Comparison of ENCODE assay signal across 12 cellular contexts in genomic region chrX:65607070-65607742, GRCh38.
DNase-seq lines count a peak whose midpoint lies in the region; ATAC-seq, FAIRE-seq and TF ChIP-seq lines count a peak whose summit lies in the region.
"Had no signal": no experiment of that assay in that cellular context is flagged by ENCODE, and none has a peak within 500 bp of the region (broad histone marks: within the 10 kb centered on the region; RNA-seq: fewer than 3 reads in every experiment).

No MANE protein-coding gene starts in this region.

- peaks cover 6% of the 10 kb centered on the region for H3K9me1 ChIP-seq in IMR-90 (ENCODE audit: insufficient read depth, low read length)

- H3K56ac ChIP-seq in IMR-90 (ENCODE audit: extremely low read depth, insufficient read depth, low read length), result no peak overlapping the region

- peaks cover 3 to 7% of the 10 kb centered on the region in 2 experiments; a peak in 1 of 4 replicates for H3K79me1 ChIP-seq in IMR-90 (ENCODE audit: low read depth in 1 of 2, low read length in 2 of 2)

- no peak overlapping the region; the same call in 1 of the 2 replicates for H4K91ac ChIP-seq in IMR-90 (ENCODE audit: insufficient read depth, low read depth, low read length)

- in situ Hi-C loops in IMR-90 (cut with MboI; ENCODE audit: low sequenced_read_pairs), result no loop called here

- dilution Hi-C loops in IMR-90 (cut with HindIII; ENCODE audit: low sequenced_read_pairs, unreplicated experiment), result no loop called here

- no peaks in the 10 kb centered on the region for H3K9me3 Mint-ChIP-seq in astrocyte (ENCODE audit: unreplicated experiment)

- H4K5ac ChIP-seq in IMR-90 (ENCODE audit: low read depth, low read length), result no peak overlapping the region

- intact Hi-C loops in IMR-90 (cut with micrococcal nuclease), result no loop called here

- no peak for TF ChIP-seq CTCF in IMR-90 (conservative IDR thresholded peaks at IDR 0.05; ENCODE audit: low read depth, low read length)
- no peak for TF ChIP-seq CTCF in astrocyte (IDR thresholded peaks at IDR 0.05; ENCODE audit: insufficient read depth, low read depth, low read length)

- H3K27me3 Mint-ChIP-seq in astrocyte (ENCODE audit: low read depth, unreplicated experiment), result no peaks in the 10 kb centered on the region

- no peak for TF ChIP-seq POLR2A in IMR-90 (IDR thresholded peaks at IDR 0.05; ENCODE audit: low read depth, low read length)

- no peak overlapping the region for H2AK5ac ChIP-seq in IMR-90 (ENCODE audit: low read depth, low read length)

- no peaks in the 10 kb centered on the region for H3K79me2 ChIP-seq in astrocyte (ENCODE audit: insufficient read depth, low read length)

- no peak overlapping the region for H2BK5ac ChIP-seq in IMR-90 (ENCODE audit: low read depth, low read length, poor library complexity, severe bottlenecking)

- H3K23ac ChIP-seq in IMR-90 (ENCODE audit: low read depth, low read length), result no peak overlapping the region

- BruUV-seq in IMR-90 (replicated peaks; lab: Mats Ljungman, UMichigan), result no TSS peak

- no CpG with 5 or more reads among the region's 3 CpGs for WGBS in IMR-90 (ENCODE audit: extremely low coverage in 2 of 2, insufficient read length in 1 of 2), 2 experiments

- no peak overlapping the region for H3K18ac ChIP-seq in IMR-90 (ENCODE audit: low read depth, low read length)

- peaks cover 33 to 62% (median 57%) of the 10 kb centered on the region in 11 experiments for H3K27me3 ChIP-seq in BLaER1 treated with 17β-estradiol and CSF1 and Interleukin-3, amounts not matched to agents 10 nM and 100 nM
- H3K27me3 ChIP-seq in IMR-90 (ENCODE audit: control insufficient read depth, insufficient read depth, low read length) (no peaks in the 10 kb centered on the region), astrocyte (ENCODE audit: insufficient read depth, low read length) (no peaks in the 10 kb centered on the region)
- H3K27me3 ChIP-seq: stomach had no signal

- ATAC-seq in GM18870 (IDR thresholded peaks at IDR 0.05; ENCODE audit: unreplicated experiment), result peak; percentile 83
- ATAC-seq in IMR-90 (ENCODE audit: low read depth), result peak; percentile 10; the same call in 1 of the 2 replicates
- ATAC-seq: HepG2 had no signal

- no peak overlapping the region for H3K9ac ChIP-seq in BLaER1 treated with 17β-estradiol and CSF1 and Interleukin-3, amounts not matched to agents 10 nM and 100 nM
- no peak overlapping the region for H3K9ac ChIP-seq in IMR-90 (ENCODE audit: low read depth, low read length)
- no peak overlapping the region for H3K9ac ChIP-seq in astrocyte (ENCODE audit: low read length)

- H3K4me1 Mint-ChIP-seq in astrocyte (ENCODE audit: low read depth, unreplicated experiment), result peaks cover 5% of the 10 kb centered on the region

- DNase-seq in IMR-90, result peak; percentile 42
- peak; percentile 11 for DNase-seq in astrocyte (ENCODE audit: low read depth)
- no peak for DNase-seq in frontal cortex (ENCODE audit: low spot score in 2 of 2)
- no peak for DNase-seq in ureter (ENCODE audit: low spot score)
- DNase-seq in NCI-H1694 treated with DMSO at 0.1 percent for 48 hours (lab: John Stamatoyannopoulos, UW), result no peak
- no peak for DNase-seq in SK-N-DZ (ENCODE audit: low spot score)
- DNase-seq: lower lobe of right lung, SHP77 treated with DMSO at 0.1 percent for 48 hours, stomach had no signal

- FAIRE-seq in astrocyte (lab: Jason Lieb, UNC) (peak; percentile 99), frontal cortex (lab: Jason Lieb, UNC) (no peak)
- FAIRE-seq: HepG2 had no signal

- no peak overlapping the region for H3K4me3 ChIP-seq in BLaER1 treated with 17β-estradiol and CSF1 and Interleukin-3, amounts not matched to agents 10 nM and 100 nM
- no peak overlapping the region for H3K4me3 ChIP-seq in IMR-90 (ENCODE audit: insufficient read depth, low read depth, low read length)
- H3K4me3 ChIP-seq in astrocyte (ENCODE audit: insufficient read depth, low read depth, low read length), result no peak overlapping the region
- H3K4me3 ChIP-seq: lower lobe of right lung, stomach had no signal

- no peak overlapping the region for H4K8ac ChIP-seq in IMR-90 (ENCODE audit: low read depth in 2 of 2, low read length in 2 of 2)

- TF ChIP-seq RAD21 in IMR-90 (IDR thresholded peaks at IDR 0.05; ENCODE audit: low read length), result no peak

- peak overlapping the region in 4 of 11 experiments; percentile 24 to 60 (median 46); a peak in 6 of 22 replicates for H3K4me2 ChIP-seq in BLaER1 treated with 17β-estradiol and CSF1 and Interleukin-3, amounts not matched to agents 10 nM and 100 nM
- H3K4me2 ChIP-seq in IMR-90 (ENCODE audit: low read depth, low read length), result no peak overlapping the region
- no peak overlapping the region for H3K4me2 ChIP-seq in astrocyte (ENCODE audit: low read length)

- peak overlapping the region; percentile 63; the same call in 1 of the 2 replicates for H2BK20ac ChIP-seq in IMR-90 (ENCODE audit: low read depth, low read length)

- H3K27ac ChIP-seq in BLaER1 treated with 17β-estradiol and CSF1 and Interleukin-3, amounts not matched to agents 10 nM and 100 nM, result peak overlapping the region in 7 of 11 experiments; percentile 12 to 64 (median 26); a peak in 10 of 22 replicates
- H3K27ac ChIP-seq in IMR-90 (ENCODE audit: insufficient read depth, low read length), result no peak overlapping the region
- H3K27ac ChIP-seq in astrocyte (ENCODE audit: low read depth, low read length), result no peak overlapping the region
- H3K27ac ChIP-seq: lower lobe of right lung, stomach had no signal

- peak overlapping the region; percentile 26 for H3K27ac Mint-ChIP-seq in astrocyte (ENCODE audit: unreplicated experiment)

- H3K36me3 ChIP-seq in BLaER1 treated with 17β-estradiol and CSF1 and Interleukin-3, amounts not matched to agents 10 nM and 100 nM, result no peaks in the 10 kb centered on the region
- H3K36me3 ChIP-seq in IMR-90 (ENCODE audit: control insufficient read depth, insufficient read depth, low read length) (no peaks in the 10 kb centered on the region), astrocyte (ENCODE audit: insufficient read depth, low read length) (no peaks in the 10 kb centered on the region)
- H3K36me3 ChIP-seq: lower lobe of right lung, stomach had no signal

- CTCF ChIA-PET in IMR-90 (lab: Yijun Ruan, JAX), result no interaction called here

- H3K9me3 ChIP-seq in BLaER1 treated with 17β-estradiol and CSF1 and Interleukin-3, amounts not matched to agents 10 nM and 100 nM (replicated peaks in 1 of 11), result peaks cover 0 to 42% (median 4%) of the 10 kb centered on the region in 11 experiments; a peak in 9 of 22 replicates
- H3K9me3 ChIP-seq in IMR-90 (ENCODE audit: control insufficient read depth, insufficient read depth, low read length), result no peaks in the 10 kb centered on the region
- no peaks in the 10 kb centered on the region for H3K9me3 ChIP-seq in astrocyte (ENCODE audit: insufficient read depth, low read depth, low read length)
- H3K9me3 ChIP-seq: lower lobe of right lung, stomach had no signal

- peaks cover 0 to 80% (median 16%) of the 10 kb centered on the region in 10 experiments; a peak in 16 of 20 replicates for H3K4me1 ChIP-seq in BLaER1 treated with 17β-estradiol and CSF1 and Interleukin-3, amounts not matched to agents 10 nM and 100 nM
- H3K4me1 ChIP-seq in IMR-90 (ENCODE audit: control insufficient read depth, insufficient read depth, low read length) (peaks cover 1% of the 10 kb centered on the region; the same call in 1 of the 2 replicates), astrocyte (ENCODE audit: insufficient read depth, low read length) (peaks cover 10% of the 10 kb centered on the region)

- peak overlapping the region; percentile 35; the same call in 1 of the 2 replicates for H3K4ac ChIP-seq in IMR-90 (ENCODE audit: low read depth, low read length)

- no peak overlapping the region for H3K14ac ChIP-seq in IMR-90 (replicated peaks; ENCODE audit: low read depth, low read length)

- H3K4me3 Mint-ChIP-seq in astrocyte (ENCODE audit: unreplicated experiment), result no peak overlapping the region

- H2BK15ac ChIP-seq in IMR-90 (ENCODE audit: low read depth, low read length), result peak overlapping the region; percentile 40; the same call in 1 of the 3 replicates

- no peak overlapping the region for H2AK9ac ChIP-seq in IMR-90 (replicated peaks; ENCODE audit: low read depth, low read length, poor library complexity)

- no peaks in the 10 kb centered on the region for H4K20me1 ChIP-seq in BLaER1 treated with 17β-estradiol and CSF1 and Interleukin-3, amounts not matched to agents 10 nM and 100 nM
- H4K20me1 ChIP-seq in IMR-90 (ENCODE audit: insufficient read depth, low read length), result no peaks in the 10 kb centered on the region
- H4K20me1 ChIP-seq in astrocyte (ENCODE audit: insufficient read depth, low read length), result no peaks in the 10 kb centered on the region

- H2AFZ ChIP-seq in IMR-90 (replicated peaks; ENCODE audit: low read length, poor library complexity), result no peak overlapping the region
- no peak overlapping the region for H2AFZ ChIP-seq in astrocyte (ENCODE audit: low read depth, low read length)

- POLR2A ChIA-PET in IMR-90 (lab: Charles Lee; ENCODE audit: unreplicated experiment), result no interaction called here

- H2BK120ac ChIP-seq in IMR-90 (ENCODE audit: low read depth, low read length), result 0 out of 2 replicates have a peak overlapping the region, but pooled peaks have one; percentile 19

- H3K36me3 Mint-ChIP-seq in astrocyte (ENCODE audit: low read depth, unreplicated experiment), result no peaks in the 10 kb centered on the region

TF ChIP-seq in IMR-90, 13 proteins besides CTCF, POLR2A, EP300 and RAD21:
- TF ChIP-seq MAZ (IDR thresholded peaks at IDR 0.05; ENCODE audit: borderline replicate concordance, low read depth, low read length) (no peak), CHD1 (IDR thresholded peaks at IDR 0.05; ENCODE audit: low read depth, low read length) (no peak), MAFK (IDR thresholded peaks at IDR 0.05; ENCODE audit: low read depth, low read length) (no peak), CEBPB (IDR thresholded peaks at IDR 0.05; ENCODE audit: low read depth, low read length) (no peak), RCOR1 (IDR thresholded peaks at IDR 0.05; ENCODE audit: insufficient replicate concordance, low read length) (no peak), MXI1 (IDR thresholded peaks at IDR 0.05; ENCODE audit: borderline replicate concordance, low read depth, low read length) (no peak), SMC3 (IDR thresholded peaks at IDR 0.05; ENCODE audit: low read depth, low read length) (no peak), BHLHE40 (IDR thresholded peaks at IDR 0.05; ENCODE audit: low read depth, low read length) (no peak), NFE2L2 (IDR thresholded peaks at IDR 0.05; ENCODE audit: low read depth, low read length) (no peak), FOS (IDR thresholded peaks at IDR 0.05; ENCODE audit: low read depth, low read length) (no peak), RFX5 (IDR thresholded peaks at IDR 0.05; ENCODE audit: low read depth, low read length) (no peak)
- TF ChIP-seq, protein P1, sequence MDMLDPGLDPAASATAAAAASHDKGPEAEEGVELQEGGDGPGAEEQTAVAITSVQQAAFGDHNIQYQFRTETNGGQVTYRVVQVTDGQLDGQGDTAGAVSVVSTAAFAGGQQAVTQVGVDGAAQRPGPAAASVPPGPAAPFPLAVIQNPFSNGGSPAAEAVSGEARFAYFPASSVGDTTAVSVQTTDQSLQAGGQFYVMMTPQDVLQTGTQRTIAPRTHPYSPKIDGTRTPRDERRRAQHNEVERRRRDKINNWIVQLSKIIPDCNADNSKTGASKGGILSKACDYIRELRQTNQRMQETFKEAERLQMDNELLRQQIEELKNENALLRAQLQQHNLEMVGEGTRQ (IDR thresholded peaks at IDR 0.05; ENCODE audit: low read depth, low read length), result no peak

Comparison
In these comparisons a context has a peak if more than half of its experiments do, and no peak if none do; other contexts are left out.
1. H3K27ac ChIP-seq: peak in BLaER1 treated with 17β-estradiol and CSF1 and Interleukin-3, amounts not matched to agents 10 nM and 100 nM (7 of 11); none in IMR-90 (single experiment) and astrocyte (single experiment).
2. DNase-seq: peak in IMR-90 (single experiment) and astrocyte (single experiment); none in frontal cortex (0 of 2), ureter (single experiment), NCI-H1694 treated with DMSO at 0.1 percent for 48 hours (single experiment) and SK-N-DZ (single experiment).